11 cellular contexts compared by ENCODE assay signal in genomic region chr14:105860615-105861580, GRCh38.
DNase-seq lines count a peak whose midpoint lies in the region; ATAC-seq, FAIRE-seq and TF ChIP-seq lines count a peak whose summit lies in the region.
"Had no signal": no experiment of that assay in that cellular context is flagged by ENCODE, and none has a peak within 500 bp of the region (broad histone marks: within the 10 kb centered on the region; RNA-seq: fewer than 3 reads in every experiment).

No MANE protein-coding gene starts in this region.

- intact Hi-C loops in GM12878 (cut with micrococcal nuclease; ENCODE audit: unreplicated experiment), result loop anchor here (5.0 kb wide), 4 partner anchors 159 to 801 kb away; no protein-coding TSS in a partner anchor
- intact Hi-C loops in posterior vena cava (cut with DNase I), result no loop called here

- H3K27ac ChIP-seq in GM12878 (ENCODE audit: control insufficient read depth, insufficient read depth), result peak overlapping the region; percentile 98

- no peak for TF ChIP-seq EP300 in GM12878 (IDR thresholded peaks at IDR 0.05; ENCODE audit: borderline replicate concordance in 1 of 2, control insufficient read depth in 1 of 2, low read depth in 2 of 2, low read length in 2 of 2)

- no peaks in the 10 kb centered on the region for H3K4me1 ChIP-seq in GM12878 (ENCODE audit: control insufficient read depth, insufficient read depth, low read length)

- FAIRE-seq in GM12878 (lab: Jason Lieb, UNC), result no peak

- RAD21 ChIA-PET in GM12878 (lab: Charles Lee; ENCODE audit: unreplicated experiment), result interaction anchor here (0.9 to 9.4 kb wide), 6 partner anchors 305 to 557 kb away, joined by 3 to 119 read pairs (median 8); no protein-coding TSS in a partner anchor

- DNase-seq in NAMALWA (ENCODE audit: low spot score), result peak; percentile 22
- DNase-seq in GM12878 (ENCODE audit: low read depth, low spot score), result no peak
- peak; percentile 50 for DNase-seq in posterior vena cava (ENCODE audit: low spot score)
- DNase-seq in NOMO-1 (lab: John Stamatoyannopoulos, UW; ENCODE audit: unreplicated experiment in 2 of 2), result no peak
- DNase-seq: NCI-H2227 treated with DMSO at 0.1 percent for 48 hours, nucleus accumbens had no signal

- in situ Hi-C loops in GM12878 (cut with MboI), result loop anchor here (25.0 kb wide), 1 partner anchor 676 kb away; no protein-coding TSS in a partner anchor

- H3K36me3 ChIP-seq in GM12878 (ENCODE audit: control insufficient read depth in 2 of 2, insufficient read depth in 2 of 2, low read length in 1 of 2), result peaks cover 10 to 36% of the 10 kb centered on the region in 2 experiments

- H4K20me1 ChIP-seq in GM12878 (ENCODE audit: control insufficient read depth, insufficient read depth), result no peaks in the 10 kb centered on the region

- H3K9ac ChIP-seq in GM12878 (ENCODE audit: control insufficient read depth, insufficient read depth, low read length), result peak overlapping the region; percentile 100

- no peak for TF ChIP-seq RAD21 in GM12878 (IDR thresholded peaks at IDR 0.05; ENCODE audit: insufficient read depth, low read depth, low read length)

- peak overlapping the region; percentile 84 for H3K4me3 ChIP-seq in GM12878

- ATAC-seq in GM12878 (no peak), HG02798 (IDR thresholded peaks at IDR 0.05; ENCODE audit: poor library complexity, unreplicated experiment) (no peak), GM21526 (IDR thresholded peaks at IDR 0.05; ENCODE audit: low FRiP score, unreplicated experiment) (no peak), HG03095 (IDR thresholded peaks at IDR 0.05; ENCODE audit: unreplicated experiment) (no peak)
- ATAC-seq: SK-N-SH treated with all-trans-retinoic acid at 6 μM for 48 hours had no signal

- H3K4me2 ChIP-seq in GM12878 (ENCODE audit: control insufficient read depth, insufficient read depth), result peak overlapping the region; percentile 86

- TF ChIP-seq POLR2A in GM10847 (IDR thresholded peaks at IDR 0.05; ENCODE audit: extremely low read depth, insufficient read length) (peak; percentile 77), GM12878 (IDR thresholded peaks at IDR 0.05; ENCODE audit: low read depth, low read length) (peak; percentile 70)

- H2AFZ ChIP-seq in GM12878 (ENCODE audit: control insufficient read depth, low read depth, low read length), result no peak overlapping the region

- no peaks in the 10 kb centered on the region for H3K27me3 ChIP-seq in GM12878 (replicated peaks in 1 of 2; ENCODE audit: control insufficient read depth in 2 of 2, insufficient read depth in 2 of 2, low read length in 1 of 2)

- H3K9me3 ChIP-seq in GM12878 (replicated peaks; ENCODE audit: control insufficient read depth, insufficient read depth, low read length), result no peaks in the 10 kb centered on the region; the same call in none of the 3 replicates

- no peak for TF ChIP-seq CTCF in GM12878 (IDR thresholded peaks at IDR 0.05 in 2 of 3, conservative IDR thresholded peaks at IDR 0.05 in 1 of 3; ENCODE audit: control insufficient read depth in 2 of 3, extremely low read depth in 1 of 3, insufficient read depth in 1 of 3, low read depth in 3 of 3, low read length in 3 of 3)

- SMC1A ChIA-PET in GM12878 (lab: Charles Lee; ENCODE audit: uncharacterized antibody, unreplicated experiment), result interaction anchor here (1.0 to 5.2 kb wide), 8 partner anchors 13 to 416 kb away, joined by 3 to 29 read pairs (median 10); no protein-coding TSS in a partner anchor

- POLR2A ChIA-PET in GM12878 (lab: Charles Lee), result interaction anchor here (0.8 to 8.5 kb wide), 6 partner anchors 43 to 416 kb away, joined by 3 to 88 read pairs (median 10); no protein-coding TSS in a partner anchor

- H3K79me2 ChIP-seq in GM12878 (ENCODE audit: control insufficient read depth, insufficient read depth, low read length), result peaks cover 86% of the 10 kb centered on the region

- CTCF ChIA-PET in GM12878 (lab: Yijun Ruan, JAX), result interaction anchor here (0.6 to 8.2 kb wide), 9 partner anchors 31 to 556 kb away, joined by 3 to 180 read pairs (median 3); no protein-coding TSS in a partner anchor

- 0% methylated on average over 22 of the region's 22 CpGs for WGBS in GM12878 (ENCODE audit: insufficient coverage, insufficient replicate concordance, low lambda C conversion rate, missing lambda C conversion rate)

- no TSS peak for BruUV-seq in GM12878 (replicated peaks; lab: Mats Ljungman, UMichigan)

TF ChIP-seq in GM12878, 131 proteins besides CTCF, POLR2A, EP300 and RAD21 (continues in another document):
- TF ChIP-seq PML (IDR thresholded peaks at IDR 0.05; ENCODE audit: low read length) (peak; percentile 69; the same call in 1 of the 2 replicates), USF1 (IDR thresholded peaks at IDR 0.05; ENCODE audit: borderline replicate concordance, extremely low read length, insufficient read depth, low read depth, low read length) (no peak), MXI1 (IDR thresholded peaks at IDR 0.05; ENCODE audit: low read depth, low read length) (no peak), ZNF217 (IDR thresholded peaks at IDR 0.05) (no peak), POLR2AphosphoS2 (IDR thresholded peaks at IDR 0.05; ENCODE audit: low read depth, low read length) (peak; percentile 47; the same call in 1 of the 2 replicates), LARP7 (IDR thresholded peaks at IDR 0.05) (peak; percentile 17; the same call in 1 of the 2 replicates), NR2F1 (conservative IDR thresholded peaks at IDR 0.05) (no peak), BCLAF1 (IDR thresholded peaks at IDR 0.05) (no peak), ESRRA (IDR thresholded peaks at IDR 0.05; ENCODE audit: low read length) (no peak), PKNOX1 (IDR thresholded peaks at IDR 0.05) (no peak), RELB (IDR thresholded peaks at IDR 0.05; ENCODE audit: low read depth) (0 out of 2 replicates have a peak, but pooled peaks have one; percentile 11), ZNF384 (IDR thresholded peaks at IDR 0.05; ENCODE audit: borderline replicate concordance, low read depth, low read length) (no peak)

Comparison
In these comparisons a context has a peak if more than half of its experiments do, and no peak if none do; other contexts are left out.
1. DNase-seq: peak in NAMALWA (single experiment) and posterior vena cava (single experiment); none in GM12878 (single experiment) and NOMO-1 (0 of 2).